14 cellular contexts compared by ENCODE assay signal in the genomic region with DNA sequence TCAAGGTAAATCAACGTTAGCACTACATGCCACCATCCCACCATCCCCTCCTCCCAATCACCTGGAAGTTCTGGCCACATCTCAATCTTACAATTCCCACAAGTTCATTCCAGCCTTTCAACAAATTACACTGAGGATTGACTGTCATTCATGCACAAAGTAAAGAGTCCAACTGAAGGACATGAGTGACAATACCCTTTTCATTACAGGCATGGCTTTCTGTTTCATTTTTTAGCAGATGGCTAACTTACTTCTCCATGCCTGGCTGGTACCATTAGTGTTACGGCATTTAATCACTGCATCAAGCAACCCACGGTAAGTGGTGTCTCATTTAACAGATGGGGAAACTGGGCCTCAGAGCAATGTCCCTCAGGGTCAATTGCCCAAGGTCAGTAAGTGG.
DNase-seq lines count a peak whose midpoint lies in the region; ATAC-seq and TF ChIP-seq lines count a peak whose summit lies in the region.
"Had no signal": no experiment of that assay in that cellular context is flagged by ENCODE, and none has a peak within 500 bp of the region (broad histone marks: within the 10 kb centered on the region; RNA-seq: fewer than 3 reads in every experiment).

No MANE protein-coding gene starts in this region.

- H3K36me3 ChIP-seq in GM06990 (ENCODE audit: control insufficient read depth, insufficient read depth, low read length) = no peaks in the 10 kb centered on the region
- H3K36me3 ChIP-seq in CD8-positive, alpha-beta T cell (ENCODE audit: insufficient read depth, low read length) = no peaks in the 10 kb centered on the region

- no peaks in the 10 kb centered on the region for H3K9me3 ChIP-seq in CD8-positive, alpha-beta T cell (ENCODE audit: low read length)
- H3K9me3 ChIP-seq: BE2C had no signal

- no peaks in the 10 kb centered on the region for H3K4me1 ChIP-seq in CD8-positive, alpha-beta T cell (ENCODE audit: insufficient read depth, low read length)
- H3K4me1 ChIP-seq: BE2C, parathyroid adenoma had no signal

- H3K36me3 Mint-ChIP-seq in chondrocyte (ENCODE audit: low read depth) = peaks cover 2% of the 10 kb centered on the region
- H3K36me3 Mint-ChIP-seq in CD8-positive, alpha-beta T cell = no peaks in the 10 kb centered on the region

- in situ Hi-C loops in GM13976 (cut with MboI; ENCODE audit: low sequenced_read_pairs, unreplicated experiment) = loop anchor here (25.0 kb wide), 1 partner anchor 812 kb away; no protein-coding TSS in a partner anchor

- peaks cover 55% of the 10 kb centered on the region for H3K4me1 Mint-ChIP-seq in chondrocyte (ENCODE audit: low read depth)
- peaks cover 2% of the 10 kb centered on the region for H3K4me1 Mint-ChIP-seq in CD8-positive, alpha-beta T cell (ENCODE audit: low read depth)
- H3K4me1 Mint-ChIP-seq: activated T-helper 17 cell treated with anti-CD3 and anti-CD28 coated beads, Interleukin-2, amount 50 U/mL, for 72 hours had no signal

- DNase-seq in GM06990 (ENCODE audit: extremely low read depth, insufficient read length) (peak; percentile 28), chondrocyte (ENCODE audit: low spot score) (no peak), GM19240 (ENCODE audit: insufficient read length, low spot score) (no peak), GM13976 (ENCODE audit: low spot score) (no peak)
- DNase-seq in activated T-cell treated with anti-CD3 and anti-CD28 coated beads, Interleukin-2, amount 50 U/mL, for 48 hours = no peak
- no peak for DNase-seq in CD8-positive, alpha-beta T cell
- DNase-seq: activated CD4-positive, alpha-beta T cell treated with anti-CD3 and anti-CD28 coated beads for 48 hours; BE2C; NCI-H1436 treated with DMSO at 0.1 percent for 48 hours; stimulated activated naive CD4-positive, alpha-beta T cell had no signal

- CTCF ChIA-PET in CD8-positive, alpha-beta T cell (lab: Charles Lee) = no interaction called here

- intact Hi-C loops in CD8-positive, alpha-beta T cell (cut with DNase I, micrococcal nuclease) = no loop called here

- H3K27ac Mint-ChIP-seq in chondrocyte (ENCODE audit: unreplicated experiment) = peak overlapping the region; percentile 27
- H3K27ac Mint-ChIP-seq in CD8-positive, alpha-beta T cell = no peak overlapping the region
- H3K27ac Mint-ChIP-seq: activated T-helper 17 cell treated with anti-CD3 and anti-CD28 coated beads, Interleukin-2, amount 50 U/mL, for 72 hours had no signal

- H3K9me3 Mint-ChIP-seq in chondrocyte (ENCODE audit: low read depth) = no peaks in the 10 kb centered on the region
- no peaks in the 10 kb centered on the region for H3K9me3 Mint-ChIP-seq in CD8-positive, alpha-beta T cell
- H3K9me3 Mint-ChIP-seq: activated T-helper 17 cell treated with anti-CD3 and anti-CD28 coated beads, Interleukin-2, amount 50 U/mL, for 72 hours had no signal

- no peak overlapping the region for H3K4me3 ChIP-seq in GM06990 (replicated peaks; ENCODE audit: low read depth, low read length)
- H3K4me3 ChIP-seq in CD8-positive, alpha-beta T cell (ENCODE audit: low read depth, low read length) = no peak overlapping the region

- TF ChIP-seq CTCF in GM06990 (IDR thresholded peaks at IDR 0.05; ENCODE audit: insufficient read depth, low read length, poor library complexity, severe bottlenecking) = no peak
- no peak for TF ChIP-seq CTCF in chondrocyte (IDR thresholded peaks at IDR 0.05)
- no peak for TF ChIP-seq CTCF in GM13976 (IDR thresholded peaks at IDR 0.05; ENCODE audit: borderline replicate concordance, control extremely low read depth, extremely low read depth, insufficient read depth, missing control alignments)
- TF ChIP-seq CTCF in CD8-positive, alpha-beta T cell (IDR thresholded peaks at IDR 0.05) = no peak

- POLR2A ChIA-PET in CD8-positive, alpha-beta T cell (lab: Charles Lee) = no interaction called here

- no peaks in the 10 kb centered on the region for H3K27me3 Mint-ChIP-seq in chondrocyte (ENCODE audit: low read depth)
- H3K27me3 Mint-ChIP-seq in CD8-positive, alpha-beta T cell (ENCODE audit: low read depth) = peaks cover 38% of the 10 kb centered on the region

- no peak overlapping the region for H3K27ac ChIP-seq in CD8-positive, alpha-beta T cell (ENCODE audit: low read depth, low read length)
- H3K27ac ChIP-seq: parathyroid adenoma had no signal

- ATAC-seq in GM19452 (IDR thresholded peaks at IDR 0.05; ENCODE audit: unreplicated experiment) = peak; percentile 46
- ATAC-seq in HG03378 (IDR thresholded peaks at IDR 0.05; ENCODE audit: unreplicated experiment) = peak; percentile 55
- no peak for ATAC-seq in CD8-positive, alpha-beta T cell

- H3K27me3 ChIP-seq in GM06990 (replicated peaks; ENCODE audit: control insufficient read depth, insufficient read depth, low read length) = no peaks in the 10 kb centered on the region
- no peaks in the 10 kb centered on the region for H3K27me3 ChIP-seq in CD8-positive, alpha-beta T cell (ENCODE audit: insufficient read depth, low read length)
- H3K27me3 ChIP-seq: BE2C had no signal

- H3K4me3 Mint-ChIP-seq in chondrocyte (ENCODE audit: unreplicated experiment) = no peak overlapping the region
- no peak overlapping the region for H3K4me3 Mint-ChIP-seq in CD8-positive, alpha-beta T cell
- H3K4me3 Mint-ChIP-seq: activated T-helper 17 cell treated with anti-CD3 and anti-CD28 coated beads, Interleukin-2, amount 50 U/mL, for 72 hours had no signal
